ENCODE assay signal across 7 cellular contexts in the genomic region with DNA sequence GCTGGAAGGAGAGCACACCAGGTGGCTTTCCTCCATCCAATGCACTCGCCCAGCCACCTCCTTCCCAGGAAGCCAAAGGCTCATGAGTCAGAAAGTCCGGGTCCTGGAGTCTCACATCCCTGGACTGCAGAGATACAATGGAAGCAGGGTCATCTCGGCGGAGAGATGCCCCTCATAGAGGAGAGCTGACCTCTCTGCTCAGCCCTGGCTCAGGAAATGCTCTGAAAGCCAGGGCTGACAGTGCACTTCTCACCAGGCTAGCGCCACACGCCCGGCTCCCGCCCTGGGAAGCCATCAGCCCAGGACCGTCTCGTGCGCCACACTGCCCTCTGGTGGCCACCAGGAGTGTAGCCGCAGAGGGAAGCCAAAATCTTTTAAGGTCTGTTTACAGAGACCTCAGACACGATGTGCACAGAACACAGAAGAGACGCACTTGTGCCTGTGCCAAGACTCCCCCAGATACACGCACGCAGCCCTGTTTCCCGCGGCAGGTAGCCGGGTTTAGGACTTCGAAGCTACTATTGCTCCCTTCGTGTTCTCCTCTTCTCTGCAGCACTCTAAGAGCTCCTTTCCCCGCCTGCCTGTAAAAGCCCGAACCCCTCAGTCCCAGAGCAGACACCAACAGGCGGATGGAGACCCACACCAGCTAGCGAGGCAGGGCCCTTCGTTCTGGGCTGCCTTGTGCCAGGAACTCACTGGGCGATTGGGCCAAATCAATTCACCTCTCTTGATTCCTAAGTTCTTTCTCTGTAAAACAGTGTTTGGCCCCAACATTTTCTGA. TPM values are rescaled to one million over a fixed set of nuclear protein-coding genes. Genes with fewer than 3 reads are reported as not detected.
DNase-seq lines count a peak whose midpoint lies in the region; ATAC-seq, FAIRE-seq and TF ChIP-seq lines count a peak whose summit lies in the region.

No MANE protein-coding gene starts in this region.

- H3K4me1 ChIP-seq in astrocyte (ENCODE audit: insufficient read depth, low read length): peaks cover 8% of the 10 kb centered on the region
- no peaks in the 10 kb centered on the region for H3K4me1 ChIP-seq in hepatocyte (ENCODE audit: insufficient read depth)
- peaks cover 3% of the 10 kb centered on the region for H3K4me1 ChIP-seq in skeletal muscle satellite cell (ENCODE audit: control insufficient read depth, insufficient read depth, low read length)

- H3K27ac ChIP-seq in astrocyte (ENCODE audit: low read depth, low read length): no peak overlapping the region
- no peak overlapping the region for H3K27ac ChIP-seq in hepatocyte

- H3K36me3 ChIP-seq in astrocyte (ENCODE audit: insufficient read depth, low read length) (no peaks in the 10 kb centered on the region), hepatocyte (replicated peaks; ENCODE audit: insufficient read depth, low read depth) (no peaks in the 10 kb centered on the region), skeletal muscle satellite cell (ENCODE audit: insufficient read depth, low read length) (no peaks in the 10 kb centered on the region)

- peak overlapping the region; percentile 82 for H3K4me2 ChIP-seq in astrocyte (ENCODE audit: low read length)
- peak overlapping the region; percentile 60 for H3K4me2 ChIP-seq in hepatocyte
- peak overlapping the region; percentile 67 for H3K4me2 ChIP-seq in skeletal muscle satellite cell (ENCODE audit: low read length)

- peaks cover 2% of the 10 kb centered on the region for H3K79me2 ChIP-seq in astrocyte (ENCODE audit: insufficient read depth, low read length)
- no peaks in the 10 kb centered on the region for H3K79me2 ChIP-seq in hepatocyte

- in situ Hi-C loops in GM13976 (cut with MboI; ENCODE audit: low sequenced_read_pairs, unreplicated experiment): loop anchor here (25.0 kb wide), 3 partner anchors 110 to 1335 kb away; no protein-coding TSS in a partner anchor

- peak; percentile 85 for DNase-seq in GM13976 (ENCODE audit: low spot score)
- peak; percentile 27 for DNase-seq in NCI-H1105 (lab: John Stamatoyannopoulos, UW)
- peak; percentile 61 for DNase-seq in T-helper 9 cell
- DNase-seq in astrocyte (ENCODE audit: low read depth): peak; percentile 27
- DNase-seq in hepatocyte (ENCODE audit: low spot score): peak; percentile 88

- H3K4me1 Mint-ChIP-seq in astrocyte (ENCODE audit: low read depth, unreplicated experiment): peaks cover 10% of the 10 kb centered on the region

- peak overlapping the region; percentile 88 for H2AFZ ChIP-seq in astrocyte (ENCODE audit: low read depth, low read length)
- H2AFZ ChIP-seq in hepatocyte: no peak overlapping the region

- no peaks in the 10 kb centered on the region for H3K9me2 ChIP-seq in hepatocyte (replicated peaks; ENCODE audit: insufficient read depth)

- peaks cover 12% of the 10 kb centered on the region for H4K20me1 ChIP-seq in astrocyte (ENCODE audit: insufficient read depth, low read length)
- H4K20me1 ChIP-seq in hepatocyte (ENCODE audit: insufficient read depth, poor library complexity, severe bottlenecking): no peaks in the 10 kb centered on the region

- TF ChIP-seq CTCF in GM13976 (IDR thresholded peaks at IDR 0.05; ENCODE audit: borderline replicate concordance, control extremely low read depth, extremely low read depth, insufficient read depth, missing control alignments) (peak; percentile 94), astrocyte (IDR thresholded peaks at IDR 0.05; ENCODE audit: insufficient read depth, low read depth, low read length) (peak; percentile 90), hepatocyte (IDR thresholded peaks at IDR 0.05; ENCODE audit: poor library complexity) (peak; percentile 99)

- H3K27ac Mint-ChIP-seq in astrocyte (ENCODE audit: unreplicated experiment): no peak overlapping the region

- H3K27me3 ChIP-seq in astrocyte (ENCODE audit: insufficient read depth, low read length): no peaks in the 10 kb centered on the region
- peaks cover 8% of the 10 kb centered on the region for H3K27me3 ChIP-seq in hepatocyte
- H3K27me3 ChIP-seq in skeletal muscle satellite cell (ENCODE audit: control insufficient read depth, insufficient read depth, low read length): peaks cover 31% of the 10 kb centered on the region

- peaks cover 27% of the 10 kb centered on the region for H3K27me3 Mint-ChIP-seq in astrocyte (ENCODE audit: low read depth, unreplicated experiment)

- H3K4me3 Mint-ChIP-seq in astrocyte (ENCODE audit: unreplicated experiment): peak overlapping the region; percentile 36

- no peaks in the 10 kb centered on the region for H3K9me3 ChIP-seq in astrocyte (ENCODE audit: insufficient read depth, low read depth, low read length)
- no peaks in the 10 kb centered on the region for H3K9me3 ChIP-seq in hepatocyte (ENCODE audit: low read depth)
- no peaks in the 10 kb centered on the region for H3K9me3 ChIP-seq in skeletal muscle satellite cell (replicated peaks; ENCODE audit: low read length)

- H3K4me3 ChIP-seq in astrocyte (ENCODE audit: insufficient read depth, low read depth, low read length) (peak overlapping the region; percentile 22), hepatocyte (no peak overlapping the region), skeletal muscle satellite cell (ENCODE audit: low read length) (peak overlapping the region; percentile 41)

- peak; percentile 73 for ATAC-seq in HG02623 (IDR thresholded peaks at IDR 0.05; ENCODE audit: unreplicated experiment)

- H3K9ac ChIP-seq in astrocyte (ENCODE audit: low read length): no peak overlapping the region
- H3K9ac ChIP-seq in skeletal muscle satellite cell (ENCODE audit: low read depth, low read length): no peak overlapping the region

- WGBS in hepatocyte (ENCODE audit: low lambda C conversion rate, missing lambda C conversion rate): 15% methylated on average over 27 of the region's 27 CpGs

- no peak for FAIRE-seq in astrocyte (lab: Jason Lieb, UNC)

- peaks cover 2% of the 10 kb centered on the region for H3K9me3 Mint-ChIP-seq in astrocyte (ENCODE audit: unreplicated experiment)

- H3K36me3 Mint-ChIP-seq in astrocyte (ENCODE audit: low read depth, unreplicated experiment): peaks cover 2% of the 10 kb centered on the region

RNA-seq across cellular contexts. Expression of gene NTRK3, which starts 9.7 kb away (rescaled TPM):
- total RNA-seq in astrocyte (12.9 and 14.5 TPM in 2 replicates), hepatocyte (3.6 and 4.9 TPM in 2 replicates)
- polyA plus RNA-seq in hepatocyte: 3.0 and 5.6 TPM in 2 replicates
- total RNA-seq in skeletal muscle satellite cell (2012; rRNA removed): under 0.01 TPM in 1 of 2 replicates, not detected in the other

Comparison
In these comparisons a context has a peak if more than half of its experiments do, and no peak if none do; other contexts are left out.
1. DNase-seq: peak in every context shown above with its lines; median percentile 88 in hepatocyte; 85 in GM13976; 61 in T-helper 9 cell; 27 in NCI-H1105; 27 in astrocyte.